21 cellular contexts compared by ENCODE assay signal in genomic region chr3:13120928-13121552, GRCh38.
"Had no signal": no experiment of that assay in that cellular context is flagged by ENCODE, and none has a peak within 500 bp of the region (broad histone marks: within the 10 kb centered on the region; RNA-seq: fewer than 3 reads in every experiment).

No MANE protein-coding gene starts in this region.

- H3K36me3 ChIP-seq: cardiac muscle cell, left ventricle myocardium inferior, thyroid gland had no signal

- H3K9me3 Mint-ChIP-seq: activated B cell treated with CpG ODN at 0.5 μM for 24 hours; activated naive CD4-positive, alpha-beta T cell treated with anti-CD3 and anti-CD28 coated beads, Interleukin-2, amount 10 ng/mL, durations not matched to agents 7 days and 5 days; activated T-cell treated with anti-CD3 and anti-CD28 coated beads, Interleukin-2, amount 50 U/mL, for 4 hours; activated T-helper 2 cell treated with anti-CD3 and anti-CD28 coated beads, Interferon-gamma antibody, Interleukin-2, Interleukin-4, amounts not matched to agents 10 μg/mL and 5 μg/mL and 100 μg/mL, durations not matched to agents 14 hours and 24 hours and 36 hours; nephron had no signal

- H3K27me3 Mint-ChIP-seq: activated B cell treated with CpG ODN at 0.5 μM for 24 hours; activated CD4-positive, alpha-beta T cell treated with anti-CD3 and anti-CD28 coated beads for 36 hours had no signal

- ATAC-seq: activated CD4-positive, alpha-beta T cell treated with anti-CD3 and anti-CD28 coated beads for 36 hours; activated T-cell treated with anti-CD3 and anti-CD28 coated beads, Interleukin-2, amount 50 U/mL, for 4 hours; body of pancreas; stimulated activated naive CD8-positive, alpha-beta T cell treated with anti-CD3 and anti-CD28 coated beads, Interleukin-15, Interleukin-2, amounts not matched to agents 100 U/mL and 50 U/mL, for 24 hours had no signal

- DNase-seq: activated B cell treated with CpG ODN at 0.5 μM for 24 hours; activated CD4-positive, alpha-beta T cell treated with anti-CD3 and anti-CD28 coated beads for 36 hours; activated CD4-positive, alpha-beta T cell treated with anti-CD3 and anti-CD28 coated beads, Interleukin-2, amount 50 U/mL, for 48 hours; activated CD8-positive, alpha-beta memory T cell treated with anti-CD3 and anti-CD28 coated beads, Interleukin-2, amount 50 U/mL, for 48 hours; activated naive CD4-positive, alpha-beta T cell treated with anti-CD3 and anti-CD28 coated beads, Interleukin-2, amount 10 ng/mL, durations not matched to agents 7 days and 5 days; activated T-cell treated with anti-CD3 and anti-CD28 coated beads, Interleukin-2, amount 50 U/mL, for 4 hours; anterior cingulate cortex; body of pancreas; left ventricle myocardium inferior; mammary epithelial cell; occipital lobe; retina; stimulated activated CD4-positive, alpha-beta T cell treated with anti-CD3 and anti-CD28 coated beads, Interleukin-12 subunit alpha, Interleukin-12 subunit beta, amount 100 ng/mL, for 4 hours; stimulated activated CD4-positive, alpha-beta T cell treated with anti-CD3 and anti-CD28 coated beads, Interleukin-4, amount 100 ng/mL, for 4 hours; stimulated activated naive CD8-positive, alpha-beta T cell treated with anti-CD3 and anti-CD28 coated beads, Interleukin-15, Interleukin-2, amounts not matched to agents 100 U/mL and 50 U/mL, for 24 hours; T-helper 9 cell; thyroid gland had no signal

- H3K4me3 Mint-ChIP-seq: activated B cell treated with CpG ODN at 0.5 μM for 24 hours; activated CD4-positive, alpha-beta T cell treated with anti-CD3 and anti-CD28 coated beads for 36 hours; activated naive CD4-positive, alpha-beta T cell treated with anti-CD3 and anti-CD28 coated beads, Interleukin-2, amount 10 ng/mL, durations not matched to agents 7 days and 5 days; activated T-cell treated with anti-CD3 and anti-CD28 coated beads, Interleukin-2, amount 50 U/mL, for 4 hours; nephron had no signal

- H3K9me3 ChIP-seq: body of pancreas, left ventricle myocardium inferior, thyroid gland had no signal

- H3K27me3 ChIP-seq: body of pancreas, cardiac muscle cell, thyroid gland had no signal

- H3K4me1 ChIP-seq: body of pancreas, left ventricle myocardium inferior had no signal

- H3K4me1 Mint-ChIP-seq: activated CD4-positive, alpha-beta T cell treated with anti-CD3 and anti-CD28 coated beads for 36 hours; activated naive CD4-positive, alpha-beta T cell treated with anti-CD3 and anti-CD28 coated beads, Interleukin-2, amount 10 ng/mL, durations not matched to agents 7 days and 5 days had no signal

- H3K27ac ChIP-seq: body of pancreas, cardiac muscle cell, epithelial cell of prostate, left ventricle myocardium inferior, thyroid gland had no signal

- H3K36me3 Mint-ChIP-seq: activated naive CD4-positive, alpha-beta T cell treated with anti-CD3 and anti-CD28 coated beads, Interleukin-2, amount 10 ng/mL, durations not matched to agents 7 days and 5 days had no signal

- H3K4me3 ChIP-seq: body of pancreas, cardiac muscle cell, left ventricle myocardium inferior, thyroid gland had no signal

- H3K27ac Mint-ChIP-seq: activated B cell treated with CpG ODN at 0.5 μM for 24 hours; activated CD4-positive, alpha-beta T cell treated with anti-CD3 and anti-CD28 coated beads for 36 hours; activated naive CD4-positive, alpha-beta T cell treated with anti-CD3 and anti-CD28 coated beads, Interleukin-2, amount 10 ng/mL, durations not matched to agents 7 days and 5 days; activated T-helper 2 cell treated with anti-CD3 and anti-CD28 coated beads, Interferon-gamma antibody, Interleukin-2, Interleukin-4, amounts not matched to agents 10 μg/mL and 5 μg/mL and 100 μg/mL, durations not matched to agents 14 hours and 24 hours and 36 hours; nephron had no signal
